ENCODE assay signal across 8 cellular contexts in the genomic region with DNA sequence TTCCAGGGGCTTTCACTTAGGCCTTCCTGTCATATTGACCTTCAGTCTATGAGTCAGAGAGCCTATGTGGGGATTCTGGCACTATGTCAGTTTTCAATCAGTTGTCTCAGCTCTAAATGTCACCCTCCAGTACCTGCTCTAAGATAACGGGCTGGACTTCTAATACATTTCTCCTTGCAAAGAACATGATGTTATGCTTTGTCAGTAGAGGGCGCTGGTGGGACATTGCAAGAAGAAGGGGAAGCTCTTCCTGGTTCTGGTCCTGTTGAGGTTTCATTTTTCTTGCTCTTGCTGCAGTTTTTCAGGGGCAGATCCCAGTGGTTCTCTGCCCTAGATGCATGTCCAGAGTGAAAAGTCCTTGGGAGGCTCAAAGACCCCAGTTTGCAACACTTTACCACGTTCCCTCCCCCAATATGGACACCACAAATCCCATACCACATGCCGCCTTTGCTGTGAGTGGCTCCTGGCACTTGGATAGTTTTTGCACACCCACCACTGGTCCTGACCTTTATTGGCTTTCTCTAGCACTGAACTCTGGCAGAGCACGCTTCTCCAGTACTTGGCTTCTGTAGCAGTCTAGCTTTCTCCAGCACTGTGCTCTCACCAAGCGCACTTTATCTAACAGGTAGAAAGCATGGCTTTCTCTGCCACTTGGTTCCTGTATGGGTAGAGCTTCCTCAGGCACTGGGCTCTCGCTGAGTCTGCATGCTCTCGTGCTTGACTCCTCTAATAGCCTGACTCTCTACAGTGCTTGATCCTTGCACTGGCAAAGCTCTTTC. TPM values are rescaled to one million over a fixed set of nuclear protein-coding genes. Genes with fewer than 3 reads are reported as not detected.
DNase-seq lines count a peak whose midpoint lies in the region; ATAC-seq and TF ChIP-seq lines count a peak whose summit lies in the region.

No MANE protein-coding gene starts in this region.

- H3K36me3 ChIP-seq in Panc1 (ENCODE audit: control insufficient read depth, insufficient read depth, low read length) = no peaks in the 10 kb centered on the region

- peak; percentile 61 for DNase-seq in KG1 (lab: John Stamatoyannopoulos, UW)
- DNase-seq in Panc1 (ENCODE audit: low read depth, low spot score) = peak; percentile 55
- peak; percentile 63 for DNase-seq in activated T-cell treated with anti-CD3 and anti-CD28 coated beads, Interleukin-2, amount 50 U/mL, for 24 hours
- peak; percentile 86 for DNase-seq in fibroblast of gingiva (ENCODE audit: low read depth)
- peak; percentile 88 for DNase-seq in natural killer cell treated with Interleukin-12 subunit alpha and Interleukin-12 subunit beta and Interleukin-15 and Interleukin-18, amount 100 ng/mL, for 72 hours (ENCODE audit: low spot score)
- peak; percentile 18 to 88 (median 74) for DNase-seq in stimulated activated naive CD4-positive, alpha-beta T cell (lab: John Stamatoyannopoulos, UW)
- DNase-seq in NCI-H187 treated with DMSO at 0.1 percent for 48 hours (lab: John Stamatoyannopoulos, UW) = no peak

- peak overlapping the region; percentile 74 for H3K27ac Mint-ChIP-seq in activated T-cell treated with anti-CD3 and anti-CD28 coated beads, Interleukin-2, amount 50 U/mL, for 24 hours
- peak overlapping the region; percentile 45 to 71 for H3K27ac Mint-ChIP-seq in natural killer cell treated with Interleukin-12 subunit alpha and Interleukin-12 subunit beta and Interleukin-15 and Interleukin-18, amount 100 ng/mL, for 72 hours

- H3K27ac ChIP-seq in Panc1 (ENCODE audit: low read length) = 0 out of 2 replicates have a peak overlapping the region, but pooled peaks have one; percentile 36

- H3K4me3 ChIP-seq in Panc1 (ENCODE audit: low read depth in 2 of 2, low read length in 2 of 2) = peak overlapping the region in 1 of 2 experiments; percentile 31; a peak in 2 of 4 replicates

- H3K27me3 ChIP-seq in Panc1 (ENCODE audit: control insufficient read depth, insufficient read depth, low read length) = no peaks in the 10 kb centered on the region

- no peaks in the 10 kb centered on the region; the same call in 1 of the 2 replicates for H3K4me1 ChIP-seq in Panc1 (ENCODE audit: control insufficient read depth, insufficient read depth, low read length)

- in situ Hi-C loops in Panc1 (cut with HindIII; ENCODE audit: low pct_unique_long_range_greater_than_20kb, low sequenced_read_pairs) = no loop called here

- POLR2A ChIA-PET in Panc1 (lab: Charles Lee) = interaction anchor here (0.6 kb wide), 1 partner anchor 9 kb away, joined by 5 read pairs; no protein-coding TSS in a partner anchor

- H3K4me1 Mint-ChIP-seq in activated T-cell treated with anti-CD3 and anti-CD28 coated beads, Interleukin-2, amount 50 U/mL, for 24 hours (ENCODE audit: low read depth) = peaks cover 12% of the 10 kb centered on the region
- H3K4me1 Mint-ChIP-seq in natural killer cell treated with Interleukin-12 subunit alpha and Interleukin-12 subunit beta and Interleukin-15 and Interleukin-18, amount 100 ng/mL, for 72 hours (ENCODE audit: low read depth in 2 of 2) = peaks cover 10 to 11% of the 10 kb centered on the region in 2 donors

- TF ChIP-seq CTCF in GM12873 (IDR thresholded peaks at IDR 0.05; ENCODE audit: insufficient read depth, low read depth, low read length, missing control alignments) = peak; percentile 93
- TF ChIP-seq CTCF in Panc1 (IDR thresholded peaks at IDR 0.05) = peak; percentile 94

- intact Hi-C loops in Panc1 (cut with micrococcal nuclease; ENCODE audit: unreplicated experiment) = loop anchor here (10.0 kb wide), 1 partner anchor 60 kb away; no protein-coding TSS in a partner anchor

- no peaks in the 10 kb centered on the region for H3K9me3 Mint-ChIP-seq in activated T-cell treated with anti-CD3 and anti-CD28 coated beads, Interleukin-2, amount 50 U/mL, for 24 hours
- H3K9me3 Mint-ChIP-seq in natural killer cell treated with Interleukin-12 subunit alpha and Interleukin-12 subunit beta and Interleukin-15 and Interleukin-18, amount 100 ng/mL, for 72 hours = no peaks in the 10 kb centered on the region

- H3K36me3 Mint-ChIP-seq in activated T-cell treated with anti-CD3 and anti-CD28 coated beads, Interleukin-2, amount 50 U/mL, for 24 hours (ENCODE audit: low read depth) = no peaks in the 10 kb centered on the region
- H3K36me3 Mint-ChIP-seq in natural killer cell treated with Interleukin-12 subunit alpha and Interleukin-12 subunit beta and Interleukin-15 and Interleukin-18, amount 100 ng/mL, for 72 hours = no peaks in the 10 kb centered on the region

- ATAC-seq in Panc1 = peak; percentile 96
- ATAC-seq in natural killer cell treated with Interleukin-12 subunit alpha and Interleukin-12 subunit beta and Interleukin-15 and Interleukin-18, amount 100 ng/mL, for 72 hours = peak; percentile 88 to 90

- no peaks in the 10 kb centered on the region for H3K9me3 ChIP-seq in Panc1 (ENCODE audit: control insufficient read depth, insufficient read depth, low read depth, low read length)

- H3K27me3 Mint-ChIP-seq in activated T-cell treated with anti-CD3 and anti-CD28 coated beads, Interleukin-2, amount 50 U/mL, for 24 hours = no peaks in the 10 kb centered on the region
- no peaks in the 10 kb centered on the region for H3K27me3 Mint-ChIP-seq in natural killer cell treated with Interleukin-12 subunit alpha and Interleukin-12 subunit beta and Interleukin-15 and Interleukin-18, amount 100 ng/mL, for 72 hours

- CTCF ChIA-PET in Panc1 (lab: Charles Lee) = interaction anchor here (0.6 to 2.5 kb wide), 9 partner anchors 11 to 276 kb away, joined by 3 to 19 read pairs (median 4); no protein-coding TSS in a partner anchor

- BruUV-seq in Panc1 (replicated peaks; lab: Mats Ljungman, UMichigan) = no TSS peak

- H3K4me3 Mint-ChIP-seq in activated T-cell treated with anti-CD3 and anti-CD28 coated beads, Interleukin-2, amount 50 U/mL, for 24 hours = peak overlapping the region; percentile 25
- peak overlapping the region; percentile 65 for H3K4me3 Mint-ChIP-seq in natural killer cell treated with Interleukin-12 subunit alpha and Interleukin-12 subunit beta and Interleukin-15 and Interleukin-18, amount 100 ng/mL, for 72 hours

RNA-seq across cellular contexts. Expression of a gene that starts 49.0 kb away (rescaled TPM):
- 45.8 TPM for total RNA-seq in Panc1 (2021; ENCODE audit: unreplicated experiment)
- polyA plus RNA-seq in Panc1 (2012; ENCODE audit: insufficient read length) = 43.8 TPM
- total RNA-seq in natural killer cell treated with Interleukin-12 subunit alpha and Interleukin-12 subunit beta and Interleukin-15 and Interleukin-18, amount 100 ng/mL, for 72 hours = 10 to 100 TPM; 35.3 to 65.0 TPM

RNA-seq across cellular contexts. Expression of a gene that starts 51.6 kb away (rescaled TPM):
- 2.9 TPM for total RNA-seq in Panc1 (2021; ENCODE audit: unreplicated experiment)
- 7.4 TPM for polyA plus RNA-seq in Panc1 (2012; ENCODE audit: insufficient read length)
- total RNA-seq in natural killer cell treated with Interleukin-12 subunit alpha and Interleukin-12 subunit beta and Interleukin-15 and Interleukin-18, amount 100 ng/mL, for 72 hours = under 1 TPM; 0.17 to 0.36 TPM

RNA-seq across cellular contexts. Expression of a gene that starts 57.9 kb away (rescaled TPM):
- total RNA-seq in Panc1 (2021; ENCODE audit: unreplicated experiment) = 19.2 TPM
- polyA plus RNA-seq in Panc1 (2012; ENCODE audit: insufficient read length) = 19.8 TPM
- total RNA-seq in natural killer cell treated with Interleukin-12 subunit alpha and Interleukin-12 subunit beta and Interleukin-15 and Interleukin-18, amount 100 ng/mL, for 72 hours = 1 to 10 TPM in 1 of 2 donors, under 1 TPM in 1; 0.98 to 3.8 TPM
